Comparison of ENCODE assay signal across 1 cellular context in genomic region chrX:132364313-132364712, GRCh38.
TF ChIP-seq lines count a peak whose summit lies in the region.

No MANE protein-coding gene starts in this region.

TF ChIP-seq in SK-N-SH, 30 proteins besides CTCF, POLR2A, EP300 and RAD21:
- no peak for TF ChIP-seq FOSL2 (IDR thresholded peaks at IDR 0.05; ENCODE audit: borderline replicate concordance, low read depth)
- no peak for TF ChIP-seq FOXJ3 (CRISPR knock-in tag; IDR thresholded peaks at IDR 0.05)
- TF ChIP-seq ELF1 (IDR thresholded peaks at IDR 0.05): no peak
- TF ChIP-seq GABPA (IDR thresholded peaks at IDR 0.05; ENCODE audit: low read depth): no peak
- no peak for TF ChIP-seq MAX (IDR thresholded peaks at IDR 0.05; ENCODE audit: low read depth)
- TF ChIP-seq MEF2A (IDR thresholded peaks at IDR 0.05; ENCODE audit: borderline replicate concordance, low read depth): no peak
- TF ChIP-seq ZBTB33 (IDR thresholded peaks at IDR 0.05; ENCODE audit: borderline replicate concordance, low read depth): no peak
- no peak for TF ChIP-seq PBX3 (IDR thresholded peaks at IDR 0.05)
- TF ChIP-seq TEAD4 (IDR thresholded peaks at IDR 0.05; ENCODE audit: borderline replicate concordance, insufficient read depth): no peak
- TF ChIP-seq FOXM1 (IDR thresholded peaks at IDR 0.05; ENCODE audit: low read depth): no peak
- TF ChIP-seq EZH2phosphoT487 (IDR thresholded peaks at IDR 0.05; ENCODE audit: borderline replicate concordance, low read depth): no peak
- TF ChIP-seq NRF1 (IDR thresholded peaks at IDR 0.05; ENCODE audit: low read depth, low read length): no peak
- TF ChIP-seq, protein P1, sequence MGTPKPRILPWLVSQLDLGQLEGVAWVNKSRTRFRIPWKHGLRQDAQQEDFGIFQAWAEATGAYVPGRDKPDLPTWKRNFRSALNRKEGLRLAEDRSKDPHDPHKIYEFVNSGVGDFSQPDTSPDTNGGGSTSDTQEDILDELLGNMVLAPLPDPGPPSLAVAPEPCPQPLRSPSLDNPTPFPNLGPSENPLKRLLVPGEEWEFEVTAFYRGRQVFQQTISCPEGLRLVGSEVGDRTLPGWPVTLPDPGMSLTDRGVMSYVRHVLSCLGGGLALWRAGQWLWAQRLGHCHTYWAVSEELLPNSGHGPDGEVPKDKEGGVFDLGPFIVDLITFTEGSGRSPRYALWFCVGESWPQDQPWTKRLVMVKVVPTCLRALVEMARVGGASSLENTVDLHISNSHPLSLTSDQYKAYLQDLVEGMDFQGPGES (IDR thresholded peaks at IDR 0.05; ENCODE audit: low read depth, low read length): no peak
- TF ChIP-seq TCF12 (IDR thresholded peaks at IDR 0.05): no peak
- no peak for TF ChIP-seq SIN3A (IDR thresholded peaks at IDR 0.05; ENCODE audit: borderline replicate concordance, low read depth, low read length)
- no peak for TF ChIP-seq GATA2 (CRISPR knock-in tag; IDR thresholded peaks at IDR 0.05)
- no peak for TF ChIP-seq USF2 (IDR thresholded peaks at IDR 0.05; ENCODE audit: borderline replicate concordance, low read depth, low read length)
- TF ChIP-seq TAF1 (IDR thresholded peaks at IDR 0.05; ENCODE audit: borderline replicate concordance, low read depth, low read length): no peak
- no peak for TF ChIP-seq SMC3 (IDR thresholded peaks at IDR 0.05; ENCODE audit: low read depth, low read length)
